In the genomic region with DNA sequence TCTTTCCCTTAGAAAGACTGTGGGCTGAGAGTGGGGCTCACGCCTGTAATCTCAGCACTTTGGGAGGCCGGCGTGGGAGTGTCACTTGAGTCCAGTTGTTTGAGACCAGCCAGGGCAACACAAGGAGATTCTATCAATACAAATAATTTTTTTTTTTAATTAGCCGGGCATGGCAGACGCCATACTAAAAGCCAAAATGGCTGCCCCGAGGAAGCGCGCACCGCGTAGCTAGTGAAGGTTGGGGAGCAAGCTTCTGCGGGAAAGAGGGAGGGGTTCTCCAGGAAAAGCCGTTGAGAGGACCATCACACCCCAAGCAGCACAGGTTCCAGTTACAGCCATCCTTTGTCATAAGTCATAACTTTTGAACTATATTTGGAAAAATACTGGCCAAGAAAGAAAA, we compare ENCODE assay signal across 35 cellular contexts. TPM values are rescaled to one million over a fixed set of nuclear protein-coding genes. Genes with fewer than 3 reads are reported as not detected.
"Had no signal": no experiment of that assay in that cellular context is flagged by ENCODE, and none has a peak within 500 bp of the region (broad histone marks: within the 10 kb centered on the region; RNA-seq: fewer than 3 reads in every experiment).

No MANE protein-coding gene starts in this region.

- H3K27ac ChIP-seq: ascending aorta, cardiac muscle cell, VCaP had no signal

- H3K4me1 ChIP-seq: ascending aorta had no signal

- DNase-seq: activated B cell treated with CpG ODN at 0.5 μM for 24 hours; activated CD4-positive, alpha-beta memory T cell treated with anti-CD3 and anti-CD28 coated beads for 36 hours; activated CD4-positive, alpha-beta T cell treated with anti-CD3 and anti-CD28 coated beads for 4 hours; activated CD4-positive, alpha-beta T cell treated with anti-CD3 and anti-CD28 coated beads, Interleukin-2, amount 10 ng/mL, durations not matched to agents 24 days and 14 days; activated CD4-positive, alpha-beta T cell treated with anti-CD3 and anti-CD28 coated beads, Interleukin-2, amount 50 U/mL, for 1 hour; activated CD4-positive, alpha-beta T cell treated with anti-CD3 and anti-CD28 coated beads, Interleukin-2, amount 50 U/mL, for 4 hours; activated CD4-positive, CD25-positive, alpha-beta regulatory T cell treated with anti-CD3 and anti-CD28 coated beads, Interleukin-2, amount 50 U/mL, for 72 hours; activated CD8-positive, alpha-beta memory T cell treated with anti-CD3 and anti-CD28 coated beads, Interleukin-2, amount 50 U/mL, for 4 hours; activated CD8-positive, alpha-beta T cell treated with anti-CD3 and anti-CD28 coated beads for 36 hours; activated effector memory CD4-positive, alpha-beta T cell treated with Interleukin-2 at 50 U/mL for 16 hours; activated gamma-delta T cell; activated naive CD4-positive, alpha-beta T cell treated with anti-CD3 and anti-CD28 coated beads, Interleukin-2, amount 10 ng/mL, durations not matched to agents 7 days and 5 days; activated naive CD4-positive, alpha-beta T cell treated with Interleukin-2 at 50 U/mL for 16 hours; activated naive CD8-positive, alpha-beta T cell treated with anti-CD3 and anti-CD28 coated beads, Interleukin-2, amount 10 ng/mL, durations not matched to agents 7 days and 5 days; activated naive CD8-positive, alpha-beta T cell treated with anti-CD3 and anti-CD28 coated beads, Interleukin-2, amount 50 U/mL, for 24 hours; activated T-cell treated with anti-CD3 and anti-CD28 coated beads for 4 hours; activated T-cell treated with anti-CD3 and anti-CD28 coated beads, Interleukin-2, amount 50 U/mL, for 1 hour; activated T-cell treated with anti-CD3 and anti-CD28 coated beads, Interleukin-2, amount 50 U/mL, for 4 hours; amygdala; anterior cingulate cortex; cerebellar nuclear complex; T-helper 2 cell; T-helper 9 cell had no signal

- H3K4me3 ChIP-seq: ascending aorta, cardiac muscle cell had no signal

- H3K4me3 Mint-ChIP-seq: activated B cell treated with CpG ODN at 0.5 μM for 24 hours; activated CD4-positive, alpha-beta memory T cell treated with anti-CD3 and anti-CD28 coated beads for 36 hours; activated CD4-positive, alpha-beta T cell treated with anti-CD3 and anti-CD28 coated beads, Interleukin-2, amount 10 ng/mL, durations not matched to agents 24 days and 14 days; activated CD8-positive, alpha-beta T cell treated with anti-CD3 and anti-CD28 coated beads for 36 hours; activated naive CD4-positive, alpha-beta T cell treated with anti-CD3 and anti-CD28 coated beads, Interleukin-2, amount 10 ng/mL, durations not matched to agents 7 days and 5 days; activated naive CD4-positive, alpha-beta T cell treated with anti-CD3 and anti-CD28 coated beads, Interleukin-2, amount 50 U/mL, for 24 hours; activated naive CD8-positive, alpha-beta T cell; activated naive CD8-positive, alpha-beta T cell treated with anti-CD3 and anti-CD28 coated beads, Interleukin-2, amount 10 ng/mL, durations not matched to agents 7 days and 5 days; activated naive CD8-positive, alpha-beta T cell treated with anti-CD3 and anti-CD28 coated beads, Interleukin-2, amount 50 U/mL, for 24 hours; activated T-cell treated with anti-CD3 and anti-CD28 coated beads, Interleukin-2, amount 50 U/mL, for 4 hours; brain; central memory CD8-positive, alpha-beta T cell; T-helper 1 cell treated with Interleukin-12 subunit alpha and Interleukin-12 subunit beta and Interleukin-4 antibody, amounts not matched to agents 30 μg/mL and 1 μg/mL, for 36 hours; T-helper 2 cell treated with Interferon-gamma antibody and Interleukin-4, amounts not matched to agents 5 μg/mL and 100 μg/mL, for 36 hours had no signal

- H3K9me3 Mint-ChIP-seq: activated CD4-positive, alpha-beta memory T cell treated with anti-CD3 and anti-CD28 coated beads for 36 hours; activated CD4-positive, alpha-beta T cell treated with anti-CD3 and anti-CD28 coated beads, Interleukin-2, amount 10 ng/mL, durations not matched to agents 24 days and 14 days; activated CD8-positive, alpha-beta T cell treated with anti-CD3 and anti-CD28 coated beads for 36 hours; activated naive CD4-positive, alpha-beta T cell treated with anti-CD3 and anti-CD28 coated beads, Interleukin-2, amount 50 U/mL, for 24 hours; activated naive CD8-positive, alpha-beta T cell treated with anti-CD3 and anti-CD28 coated beads, Interleukin-2, amount 50 U/mL, for 24 hours; activated T-cell treated with anti-CD3 and anti-CD28 coated beads, Interleukin-2, amount 50 U/mL, for 4 hours; activated T-helper 2 cell treated with anti-CD3 and anti-CD28 coated beads, Interferon-gamma antibody, Interleukin-2, Interleukin-4, amounts not matched to agents 10 μg/mL and 5 μg/mL and 100 μg/mL, durations not matched to agents 14 hours and 24 hours and 36 hours; central memory CD8-positive, alpha-beta T cell; T-helper 1 cell treated with Interleukin-12 subunit alpha and Interleukin-12 subunit beta and Interleukin-4 antibody, amounts not matched to agents 30 μg/mL and 1 μg/mL, for 36 hours; T-helper 2 cell treated with Interferon-gamma antibody and Interleukin-4, amounts not matched to agents 5 μg/mL and 100 μg/mL, for 36 hours had no signal

- H3K4me1 Mint-ChIP-seq: activated B cell treated with CpG ODN at 0.5 μM for 24 hours; activated CD4-positive, alpha-beta T cell treated with anti-CD3 and anti-CD28 coated beads, Interleukin-2, amount 10 ng/mL, durations not matched to agents 24 days and 14 days; activated naive CD4-positive, alpha-beta T cell treated with anti-CD3 and anti-CD28 coated beads, Interleukin-2, amount 10 ng/mL, durations not matched to agents 7 days and 5 days; activated naive CD4-positive, alpha-beta T cell treated with anti-CD3 and anti-CD28 coated beads, Interleukin-2, amount 50 U/mL, for 24 hours; activated naive CD8-positive, alpha-beta T cell treated with anti-CD3 and anti-CD28 coated beads, Interleukin-2, amount 10 ng/mL, durations not matched to agents 7 days and 5 days; activated naive CD8-positive, alpha-beta T cell treated with anti-CD3 and anti-CD28 coated beads, Interleukin-2, amount 50 U/mL, for 24 hours; brain; central memory CD8-positive, alpha-beta T cell had no signal

- H3K27me3 ChIP-seq: ascending aorta, cardiac muscle cell had no signal

- H3K36me3 Mint-ChIP-seq: activated CD4-positive, alpha-beta memory T cell treated with anti-CD3 and anti-CD28 coated beads for 36 hours; activated naive CD4-positive, alpha-beta T cell treated with anti-CD3 and anti-CD28 coated beads, Interleukin-2, amount 10 ng/mL, durations not matched to agents 7 days and 5 days; activated naive CD4-positive, alpha-beta T cell treated with anti-CD3 and anti-CD28 coated beads, Interleukin-2, amount 50 U/mL, for 24 hours; activated naive CD8-positive, alpha-beta T cell; activated naive CD8-positive, alpha-beta T cell treated with anti-CD3 and anti-CD28 coated beads, Interleukin-2, amount 10 ng/mL, durations not matched to agents 7 days and 5 days; brain had no signal

- ATAC-seq: activated CD8-positive, alpha-beta T cell treated with anti-CD3 and anti-CD28 coated beads for 36 hours; activated naive CD8-positive, alpha-beta T cell treated with anti-CD3 and anti-CD28 coated beads, Interleukin-2, amount 50 U/mL, for 24 hours; activated T-cell treated with anti-CD3 and anti-CD28 coated beads, Interleukin-2, amount 50 U/mL, for 4 hours had no signal

- H3K27me3 Mint-ChIP-seq: activated CD4-positive, alpha-beta memory T cell treated with anti-CD3 and anti-CD28 coated beads for 36 hours; activated CD8-positive, alpha-beta T cell treated with anti-CD3 and anti-CD28 coated beads for 36 hours; activated naive CD4-positive, alpha-beta T cell treated with anti-CD3 and anti-CD28 coated beads, Interleukin-2, amount 50 U/mL, for 24 hours; activated naive CD8-positive, alpha-beta T cell; activated naive CD8-positive, alpha-beta T cell treated with anti-CD3 and anti-CD28 coated beads, Interleukin-2, amount 50 U/mL, for 24 hours had no signal

- H3K27ac Mint-ChIP-seq: activated B cell treated with CpG ODN at 0.5 μM for 24 hours; activated CD4-positive, alpha-beta memory T cell treated with anti-CD3 and anti-CD28 coated beads for 36 hours; activated CD4-positive, alpha-beta T cell treated with anti-CD3 and anti-CD28 coated beads, Interleukin-2, amount 10 ng/mL, durations not matched to agents 24 days and 14 days; activated CD8-positive, alpha-beta T cell treated with anti-CD3 and anti-CD28 coated beads for 36 hours; activated naive CD4-positive, alpha-beta T cell treated with anti-CD3 and anti-CD28 coated beads, Interleukin-2, amount 10 ng/mL, durations not matched to agents 7 days and 5 days; activated naive CD4-positive, alpha-beta T cell treated with anti-CD3 and anti-CD28 coated beads, Interleukin-2, amount 50 U/mL, for 24 hours; activated naive CD8-positive, alpha-beta T cell; activated naive CD8-positive, alpha-beta T cell treated with anti-CD3 and anti-CD28 coated beads, Interleukin-2, amount 10 ng/mL, durations not matched to agents 7 days and 5 days; activated naive CD8-positive, alpha-beta T cell treated with anti-CD3 and anti-CD28 coated beads, Interleukin-2, amount 50 U/mL, for 24 hours; activated T-helper 2 cell treated with anti-CD3 and anti-CD28 coated beads, Interferon-gamma antibody, Interleukin-2, Interleukin-4, amounts not matched to agents 10 μg/mL and 5 μg/mL and 100 μg/mL, durations not matched to agents 14 hours and 24 hours and 36 hours; brain; T-helper 1 cell treated with Interleukin-12 subunit alpha and Interleukin-12 subunit beta and Interleukin-4 antibody, amounts not matched to agents 30 μg/mL and 1 μg/mL, for 36 hours; T-helper 2 cell treated with Interferon-gamma antibody and Interleukin-4, amounts not matched to agents 5 μg/mL and 100 μg/mL, for 36 hours had no signal

- FAIRE-seq: bronchial epithelial cell, TTC549 had no signal

- H3K36me3 ChIP-seq: ascending aorta, cardiac muscle cell had no signal

RNA-seq across cellular contexts. Expression of a gene that starts 58.6 kb away (rescaled TPM):
- total RNA-seq: activated B cell treated with CpG ODN at 0.5 μM for 24 hours; activated naive CD8-positive, alpha-beta T cell treated with anti-CD3 and anti-CD28 coated beads, Interleukin-2, amount 10 ng/mL, durations not matched to agents 7 days and 5 days had no signal
